ENCODE assay signal across 8 cellular contexts in the genomic region with DNA sequence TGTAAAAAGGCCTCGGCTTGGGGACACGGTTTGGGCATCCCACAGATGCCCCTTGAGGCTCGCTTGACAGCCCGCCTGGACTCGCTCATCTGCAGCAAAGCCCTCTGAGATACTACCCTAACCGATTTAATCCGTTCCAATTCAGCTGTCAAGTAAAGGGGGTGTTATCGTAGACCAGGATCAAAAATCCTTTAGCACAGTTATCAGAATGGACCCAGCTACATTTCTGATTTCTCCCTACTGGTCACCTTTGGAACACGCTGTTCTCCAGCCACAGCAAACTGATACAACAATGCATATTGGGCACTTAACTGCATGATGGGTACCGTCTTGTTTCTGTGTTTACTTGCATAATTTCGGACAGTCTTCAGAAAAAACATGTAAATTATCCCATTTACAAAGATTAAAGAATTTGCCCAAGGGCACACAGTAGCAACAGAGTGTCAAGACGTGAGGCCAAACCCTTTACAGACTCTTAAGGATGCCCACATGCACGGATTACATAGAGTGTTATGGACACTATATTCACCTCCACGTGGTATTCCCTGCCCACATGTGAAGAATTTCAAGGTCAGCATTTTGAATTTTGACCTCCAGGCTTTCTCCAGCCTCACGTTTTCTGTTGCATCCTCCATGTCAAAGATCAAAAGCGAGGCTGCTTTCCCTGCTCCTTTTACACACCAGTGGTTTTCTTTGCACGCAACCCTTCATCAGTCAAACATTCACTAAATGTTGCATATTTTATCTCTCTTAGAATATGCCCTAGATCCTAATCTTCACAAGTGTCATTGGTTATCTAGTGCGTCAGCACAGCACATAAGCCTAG. TPM values are rescaled to one million over a fixed set of nuclear protein-coding genes. Genes with fewer than 3 reads are reported as not detected.
DNase-seq lines count a peak whose midpoint lies in the region; ATAC-seq, FAIRE-seq and TF ChIP-seq lines count a peak whose summit lies in the region.

No MANE protein-coding gene starts in this region.

- FAIRE-seq in HepG2 (lab: Jason Lieb, UNC) (peak; percentile 64), urothelium cell line (lab: Jason Lieb, UNC) (no peak)

- no peak overlapping the region for H2AFZ ChIP-seq in HepG2 (ENCODE audit: low read length)

- peak overlapping the region; percentile 94 for H3K4me2 ChIP-seq in HepG2 (ENCODE audit: low read depth, low read length)

- in situ Hi-C loops in HepG2 (cut with HindIII; ENCODE audit: extremely low pct_ligation_motif_present, low pct_unique_long_range_greater_than_20kb): loop anchor here (5.0 kb wide), 1 partner anchor 102 kb away; no protein-coding TSS in a partner anchor

- peak overlapping the region; percentile 97 for H3K4me3 Mint-ChIP-seq in activated T-cell treated with anti-CD3 and anti-CD28 coated beads, Interleukin-2, amount 50 U/mL, for 72 hours
- peak overlapping the region; percentile 95 for H3K4me3 Mint-ChIP-seq in activated naive CD8-positive, alpha-beta T cell treated with anti-CD3 and anti-CD28 coated beads, Interleukin-2, amount 50 U/mL, for 24 hours

- POLR2A ChIA-PET in HepG2 (lab: Yijun Ruan, JAX): interaction anchor here (2.2 to 10.6 kb wide), 5 partner anchors 8 to 40 kb away, joined by 5 to 430 read pairs (median 49); no protein-coding TSS in a partner anchor

- BruUV-seq in HepG2 (replicated peaks; lab: Mats Ljungman, UMichigan): no TSS peak

- DNase-seq in activated T-cell treated with anti-CD3 and anti-CD28 coated beads, Interleukin-2, amount 50 U/mL, for 72 hours: no peak
- no peak for DNase-seq in activated T-cell treated with anti-CD3 and anti-CD28 coated beads, Interleukin-2, amount 50 U/mL, for 48 hours
- DNase-seq in activated naive CD8-positive, alpha-beta T cell treated with anti-CD3 and anti-CD28 coated beads, Interleukin-2, amount 50 U/mL, for 24 hours: no peak
- DNase-seq in HepG2 (ENCODE audit: low spot score) (peak; percentile 65), thyroid gland (no peak), urothelium cell line (ENCODE audit: low spot score) (no peak)

- H3K4me1 Mint-ChIP-seq in activated T-cell treated with anti-CD3 and anti-CD28 coated beads, Interleukin-2, amount 50 U/mL, for 72 hours (ENCODE audit: low read depth): peaks cover 25% of the 10 kb centered on the region
- peaks cover 35% of the 10 kb centered on the region for H3K4me1 Mint-ChIP-seq in activated naive CD8-positive, alpha-beta T cell treated with anti-CD3 and anti-CD28 coated beads, Interleukin-2, amount 50 U/mL, for 24 hours

- CTCF ChIA-PET in HepG2 (lab: Yijun Ruan, JAX; ENCODE audit: low intra/inter-chr PET ratio, low total read pairs): no interaction called here

- 8% methylated on average over 18 of the region's 18 CpGs for WGBS in HepG2 (ENCODE audit: low lambda C conversion rate)
- WGBS in thyroid gland, 2 donors: 76 to 80% methylated on average over 18 of the region's 18 CpGs

- no peak overlapping the region for H3K27ac Mint-ChIP-seq in activated T-cell treated with anti-CD3 and anti-CD28 coated beads, Interleukin-2, amount 50 U/mL, for 72 hours
- H3K27ac Mint-ChIP-seq in activated naive CD8-positive, alpha-beta T cell treated with anti-CD3 and anti-CD28 coated beads, Interleukin-2, amount 50 U/mL, for 24 hours: no peak overlapping the region

- H3K9me3 Mint-ChIP-seq in activated T-cell treated with anti-CD3 and anti-CD28 coated beads, Interleukin-2, amount 50 U/mL, for 72 hours: no peaks in the 10 kb centered on the region
- no peaks in the 10 kb centered on the region for H3K9me3 Mint-ChIP-seq in activated naive CD8-positive, alpha-beta T cell treated with anti-CD3 and anti-CD28 coated beads, Interleukin-2, amount 50 U/mL, for 24 hours

- peak overlapping the region; percentile 98 for H3K9ac ChIP-seq in HepG2 (ENCODE audit: insufficient read depth, low read depth, low read length)

- peak overlapping the region; percentile 99 for H3K27ac ChIP-seq in HepG2 (ENCODE audit: extremely low read length, insufficient read depth, low read length)
- H3K27ac ChIP-seq in thyroid gland: peak overlapping the region in 2 of 3 donors; percentile 97 to 99

- H3K4me3 ChIP-seq in HepG2 (replicated peaks in 1 of 3; ENCODE audit: insufficient read depth in 1 of 3, low read depth in 2 of 3, low read length in 3 of 3) (peak overlapping the region; percentile 75 to 83 (median 80)), thyroid gland (replicated peaks in 1 of 3) (peak overlapping the region in 1 of 3 donors; percentile 74)

- H3K9me3 ChIP-seq in HepG2 (ENCODE audit: low read length) (no peaks in the 10 kb centered on the region), thyroid gland (no peaks in the 10 kb centered on the region)

- TF ChIP-seq POLR2A in HepG2 (IDR thresholded peaks at IDR 0.05; ENCODE audit: insufficient read depth in 1 of 2, low read depth in 2 of 2, low read length in 2 of 2): no peak
- no peak for TF ChIP-seq POLR2A in thyroid gland (IDR thresholded peaks at IDR 0.05)

- intact Hi-C loops in HepG2 (cut with micrococcal nuclease; ENCODE audit: unreplicated experiment) (loop anchor here (1.0 to 10.0 kb wide), 4 partner anchors 19 to 349 kb away; partner anchors contain the start of gene ATP2B1), thyroid gland (cut with DNase I) (loop anchor here (10.0 kb wide), 1 partner anchor 131 kb away; no protein-coding TSS in a partner anchor)

- H3K27me3 Mint-ChIP-seq in activated T-cell treated with anti-CD3 and anti-CD28 coated beads, Interleukin-2, amount 50 U/mL, for 72 hours (ENCODE audit: low read depth): peaks cover 11% of the 10 kb centered on the region
- peaks cover 5% of the 10 kb centered on the region for H3K27me3 Mint-ChIP-seq in activated naive CD8-positive, alpha-beta T cell treated with anti-CD3 and anti-CD28 coated beads, Interleukin-2, amount 50 U/mL, for 24 hours

- no peak for TF ChIP-seq CTCF in HepG2 (CRISPR knock-in tag; IDR thresholded peaks at IDR 0.05)
- TF ChIP-seq CTCF in thyroid gland (IDR thresholded peaks at IDR 0.05): peak in 3 of 6 experiments; percentile 6 to 21 (median 9)

- no peak for TF ChIP-seq RAD21 in HepG2 (CRISPR knock-in tag; IDR thresholded peaks at IDR 0.05)

- H3K36me3 ChIP-seq in HepG2 (replicated peaks in 1 of 2; ENCODE audit: control insufficient read depth in 1 of 2, insufficient read depth in 2 of 2, low read length in 2 of 2) (peaks cover 3 to 7% of the 10 kb centered on the region in 2 experiments; a peak in 3 of 5 replicates), thyroid gland (peaks cover 0 to 1% of the 10 kb centered on the region in 2 donors)

- peaks cover 0 to 3% of the 10 kb centered on the region in 2 experiments; a peak in 1 of 5 replicates for H3K27me3 ChIP-seq in HepG2 (ENCODE audit: control insufficient read depth in 1 of 2, insufficient read depth in 2 of 2, low read length in 2 of 2)
- H3K27me3 ChIP-seq in thyroid gland: no peaks in the 10 kb centered on the region

- no peak for ATAC-seq in activated T-cell treated with anti-CD3 and anti-CD28 coated beads, Interleukin-2, amount 50 U/mL, for 72 hours (replicated peaks in 1 of 2)
- ATAC-seq in activated naive CD8-positive, alpha-beta T cell treated with anti-CD3 and anti-CD28 coated beads, Interleukin-2, amount 50 U/mL, for 24 hours: no peak
- ATAC-seq in HepG2: no peak
- ATAC-seq in GM21526 (IDR thresholded peaks at IDR 0.05; ENCODE audit: low FRiP score, unreplicated experiment): no peak
- ATAC-seq in HG03196 (IDR thresholded peaks at IDR 0.05; ENCODE audit: unreplicated experiment): no peak

- TF ChIP-seq EP300 in HepG2 (IDR thresholded peaks at IDR 0.05; ENCODE audit: low read depth in 2 of 2, low read length in 2 of 2) (peak in 1 of 2 experiments; percentile 60; a peak in 2 of 4 replicates), HepG2 (CRISPR knock-in tag; IDR thresholded peaks at IDR 0.05; ENCODE audit: borderline replicate concordance) (peak; percentile 66; the same call in 1 of the 2 replicates)

- H4K20me1 ChIP-seq in HepG2 (ENCODE audit: insufficient read depth, low read length): peaks cover 18% of the 10 kb centered on the region

- H3K79me2 ChIP-seq in HepG2 (ENCODE audit: insufficient read depth, low read length): peaks cover 41% of the 10 kb centered on the region

- H3K4me1 ChIP-seq in HepG2 (ENCODE audit: insufficient read depth, low read length) (peaks cover 59% of the 10 kb centered on the region), thyroid gland (peaks cover 14 to 27% of the 10 kb centered on the region in 2 donors)

- peaks cover 9 to 12% of the 10 kb centered on the region in 2 donors for H3K36me3 Mint-ChIP-seq in activated T-cell treated with anti-CD3 and anti-CD28 coated beads, Interleukin-2, amount 50 U/mL, for 72 hours (ENCODE audit: insufficient read depth in 2 of 2)
- peaks cover 6% of the 10 kb centered on the region for H3K36me3 Mint-ChIP-seq in activated naive CD8-positive, alpha-beta T cell treated with anti-CD3 and anti-CD28 coated beads, Interleukin-2, amount 50 U/mL, for 24 hours (ENCODE audit: low read depth)

TF ChIP-seq in HepG2, 621 proteins besides CTCF, POLR2A, EP300 and RAD21 (continues in another document):
- TF ChIP-seq GABPA (IDR thresholded peaks at IDR 0.05; ENCODE audit: low read depth, low read length) (no peak), GABPA (CRISPR knock-in tag; IDR thresholded peaks at IDR 0.05; ENCODE audit: low read depth) (no peak)

RNA-seq across cellular contexts. Expression of gene DUSP6, which starts 3.2 kb away (rescaled TPM):
- 100 to 1,000 TPM; 115 to 182 TPM for total RNA-seq in activated T-cell treated with anti-CD3 and anti-CD28 coated beads, Interleukin-2, amount 50 U/mL, for 72 hours
- total RNA-seq in HepG2 (2016; rRNA removed; fragmentation: Illumina TruSeq; extraction: Trizol): 37.0 and 40.9 TPM in 2 replicates
- 4.4 and 4.7 TPM in 2 replicates for total RNA-seq in HepG2 (2016; cell fraction: cytosol; rRNA removed; fragmentation: Illumina TruSeq; extraction: Trizol; ENCODE audit: low read depth)
- total RNA-seq in HepG2 (2016; cell fraction: insoluble cytoplasmic fraction; rRNA removed; fragmentation: Illumina TruSeq; extraction: Trizol): 36.2 and 41.6 TPM in 2 replicates
- total RNA-seq in HepG2 (2016; cell fraction: membrane; rRNA removed; fragmentation: Illumina TruSeq; extraction: Trizol): 13.7 and 14.2 TPM in 2 replicates
- 52.5 and 56.1 TPM in 2 replicates for total RNA-seq in HepG2 (2016; cell fraction: nucleus; rRNA removed; fragmentation: Illumina TruSeq; extraction: Trizol)
- polyA plus RNA-seq in HepG2 (2011; rRNA removed): 161 and 175 TPM in 2 replicates
- 140 and 159 TPM in 2 replicates for polyA plus RNA-seq in HepG2 (2011; cell fraction: cytosol; rRNA removed)
- 198 and 204 TPM in 2 replicates for polyA plus RNA-seq in HepG2 (2011; cell fraction: nucleus; rRNA removed)
- 101 and 134 TPM in 2 replicates for polyA plus RNA-seq in HepG2 (2012)
- 1.2 and 1.4 TPM in 2 replicates for polyA plus RNA-seq in HepG2 (2016; cell fraction: cytosol; fragmentation: Illumina TruSeq; extraction: Trizol; ENCODE audit: low read depth)
- 31.8 and 35.1 TPM in 2 replicates for polyA plus RNA-seq in HepG2 (2016; cell fraction: insoluble cytoplasmic fraction; fragmentation: Illumina TruSeq; extraction: Trizol; ENCODE audit: low read depth)
- 4.5 and 5.5 TPM in 2 replicates for polyA plus RNA-seq in HepG2 (2016; cell fraction: membrane; fragmentation: Illumina TruSeq; extraction: Trizol; ENCODE audit: low read depth)
- 62.5 and 77.8 TPM in 2 replicates for polyA plus RNA-seq in HepG2 (2016; cell fraction: nucleus; fragmentation: Illumina TruSeq; extraction: Trizol; ENCODE audit: insufficient read depth, low read depth)
- 3.5 and 736 TPM in 2 replicates for polyA minus RNA-seq in HepG2 (2011; rRNA and poly(A)+ RNA removed; ENCODE audit: low replicate concordance)
- polyA minus RNA-seq in HepG2 (2011; cell fraction: cytosol; rRNA and poly(A)+ RNA removed): 161 and 182 TPM in 2 replicates
- polyA minus RNA-seq in HepG2 (2011; cell fraction: nucleus; rRNA and poly(A)+ RNA removed): 194 and 220 TPM in 2 replicates
- 10 to 100 TPM; 31.0 to 40.2 (median 33.8) TPM for total RNA-seq in thyroid gland
